In the genomic region with DNA sequence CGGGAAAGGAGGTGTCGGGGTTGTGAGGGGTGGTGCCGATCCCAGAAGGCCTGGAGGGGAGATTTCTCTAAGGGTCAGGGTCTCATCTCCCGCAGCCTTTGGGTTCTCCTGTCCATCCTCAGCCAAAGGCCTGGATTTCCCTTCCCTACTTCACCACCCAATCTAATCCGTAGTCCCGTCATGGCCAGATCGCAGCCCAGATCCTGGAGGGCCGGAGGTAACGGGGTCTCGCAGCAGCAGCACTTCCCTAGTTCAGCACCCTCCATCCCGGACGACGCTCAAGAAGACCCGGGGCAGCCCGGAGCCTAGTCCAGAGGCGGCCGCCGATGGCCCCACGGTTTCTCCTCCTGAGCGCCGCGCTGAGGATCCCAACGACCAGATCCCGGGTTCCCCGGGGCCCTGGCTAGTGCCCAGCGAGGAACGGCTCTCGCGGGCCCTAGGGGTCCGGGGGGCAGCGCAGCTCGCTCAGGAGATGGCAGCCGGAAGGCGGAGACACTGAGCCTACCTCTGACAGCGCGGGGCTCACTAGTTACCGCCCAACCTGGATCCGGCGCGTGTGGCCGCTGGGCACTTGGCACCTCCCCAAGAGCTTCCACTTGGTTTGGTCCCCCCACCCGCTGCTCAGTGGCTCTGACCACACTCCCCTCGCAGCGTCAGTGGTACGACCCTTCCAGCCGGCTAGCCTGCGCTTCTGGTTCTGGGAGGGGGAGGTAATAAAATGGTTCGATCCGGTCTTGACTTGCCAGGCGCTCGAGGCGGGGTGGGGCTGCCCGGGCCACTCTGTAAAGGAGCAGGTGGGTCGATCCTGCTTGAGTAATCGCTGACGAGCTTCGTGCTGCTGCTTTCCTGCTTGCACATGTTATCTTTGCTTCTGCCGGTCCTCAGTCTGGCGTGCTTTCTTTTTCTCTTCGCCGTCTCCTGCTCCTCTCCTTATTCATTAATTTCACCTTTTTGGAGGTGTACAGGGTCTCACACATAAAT, we compare ENCODE assay signal across 8 cellular contexts. TPM values are rescaled to one million over a fixed set of nuclear protein-coding genes. Genes with fewer than 3 reads are reported as not detected.
DNase-seq lines count a peak whose midpoint lies in the region; ATAC-seq and TF ChIP-seq lines count a peak whose summit lies in the region.

No MANE protein-coding gene starts in this region.

- TF ChIP-seq EP300 in gastroesophageal sphincter (IDR thresholded peaks at IDR 0.05), result no peak
- peak in 1 of 2 donors; percentile 63 for TF ChIP-seq EP300 in tibial nerve (IDR thresholded peaks at IDR 0.05)

- intact Hi-C loops in activated naive CD4-positive, alpha-beta T cell treated with anti-CD3 and anti-CD28 coated beads for 36 hours (cut with micrococcal nuclease), result loop anchor here (1.0 to 10.0 kb wide), 5 partner anchors 19 to 269 kb away; a partner anchor contains a TSS

- CTCF ChIA-PET in activated naive CD4-positive, alpha-beta T cell treated with anti-CD3 and anti-CD28 coated beads for 36 hours (lab: Charles Lee), result interaction anchor here (0.9 to 2.1 kb wide), 5 partner anchors 8 to 25 kb away, joined by 4 to 8 read pairs (median 6); no protein-coding TSS in a partner anchor

- H3K36me3 Mint-ChIP-seq in activated naive CD4-positive, alpha-beta T cell treated with anti-CD3 and anti-CD28 coated beads for 36 hours (ENCODE audit: low read depth), result no peaks in the 10 kb centered on the region

- H3K9me3 Mint-ChIP-seq in activated naive CD4-positive, alpha-beta T cell treated with anti-CD3 and anti-CD28 coated beads for 36 hours, result no peaks in the 10 kb centered on the region

- no peaks in the 10 kb centered on the region for H3K36me3 ChIP-seq in gastroesophageal sphincter
- no peaks in the 10 kb centered on the region for H3K36me3 ChIP-seq in tibial nerve

- TF ChIP-seq CTCF in gastroesophageal sphincter (IDR thresholded peaks at IDR 0.05), result peak in 2 of 4 experiments; percentile 18 to 58
- no peak for TF ChIP-seq CTCF in omental fat pad (IDR thresholded peaks at IDR 0.05)
- TF ChIP-seq CTCF in tibial nerve (IDR thresholded peaks at IDR 0.05), result peak; percentile 16 to 35 (median 21)

- TF ChIP-seq POLR2A in gastroesophageal sphincter (IDR thresholded peaks at IDR 0.05), result no peak
- TF ChIP-seq POLR2A in tibial nerve (IDR thresholded peaks at IDR 0.05), result peak in 1 of 2 donors; percentile 16

- ATAC-seq in GM18511 (IDR thresholded peaks at IDR 0.05; ENCODE audit: unreplicated experiment) (peak; percentile 43), gastroesophageal sphincter (peak; percentile 47), omental fat pad (ENCODE audit: low FRiP score) (peak; percentile 33), GM19452 (IDR thresholded peaks at IDR 0.05; ENCODE audit: unreplicated experiment) (no peak)

- H3K27ac Mint-ChIP-seq in activated naive CD4-positive, alpha-beta T cell treated with anti-CD3 and anti-CD28 coated beads for 36 hours, result peak overlapping the region; percentile 90

- H3K4me1 Mint-ChIP-seq in activated naive CD4-positive, alpha-beta T cell treated with anti-CD3 and anti-CD28 coated beads for 36 hours (ENCODE audit: low read depth), result peaks cover 31% of the 10 kb centered on the region

- WGBS in gastroesophageal sphincter (ENCODE audit: low coverage in 1 of 2), 2 donors, result 15 to 44% methylated on average over 3 to 12 of the region's 61 CpGs
- 24 to 54% methylated on average over 12 to 40 of the region's 61 CpGs for WGBS in tibial nerve, 2 donors

- H3K4me1 ChIP-seq in gastroesophageal sphincter (peaks cover 0 to 38% (median 0%) of the 10 kb centered on the region in 3 donors), tibial nerve (peaks cover 0 to 20% (median 0%) of the 10 kb centered on the region in 4 donors)

- no peaks in the 10 kb centered on the region for H3K27me3 ChIP-seq in gastroesophageal sphincter
- H3K27me3 ChIP-seq in tibial nerve, result no peaks in the 10 kb centered on the region

- peak overlapping the region; percentile 78 for H3K4me3 Mint-ChIP-seq in activated naive CD4-positive, alpha-beta T cell treated with anti-CD3 and anti-CD28 coated beads for 36 hours

- H3K9me3 ChIP-seq in gastroesophageal sphincter (no peaks in the 10 kb centered on the region), tibial nerve (no peaks in the 10 kb centered on the region)

- peak overlapping the region; percentile 42 to 51 for H3K4me3 ChIP-seq in gastroesophageal sphincter
- H3K4me3 ChIP-seq in tibial nerve, result peak overlapping the region; percentile 27 to 50 (median 41)

- H3K27ac ChIP-seq in gastroesophageal sphincter (peak overlapping the region; percentile 89 to 96 (median 92)), tibial nerve (peak overlapping the region; percentile 66 to 92 (median 89))

- DNase-seq in HT-29 (ENCODE audit: low spot score), result peak; percentile 97
- peak; percentile 82 to 84 for DNase-seq in SHP77 (lab: John Stamatoyannopoulos, UW)
- DNase-seq in activated naive CD4-positive, alpha-beta T cell treated with anti-CD3 and anti-CD28 coated beads for 36 hours, result peak; percentile 73
- DNase-seq in omental fat pad (ENCODE audit: low spot score), result no peak
- DNase-seq in tibial nerve (ENCODE audit: low spot score in 2 of 2), result peak; percentile 36 to 48

- no peaks in the 10 kb centered on the region for H3K27me3 Mint-ChIP-seq in activated naive CD4-positive, alpha-beta T cell treated with anti-CD3 and anti-CD28 coated beads for 36 hours (ENCODE audit: low read depth)

RNA-seq across cellular contexts. Expression of a gene that starts 3.6 kb away (rescaled TPM):
- total RNA-seq in HT-29 (2014; rRNA removed; shearing (Covaris generic)), result 12.6 and 13.6 TPM in 2 replicates
- total RNA-seq in activated naive CD4-positive, alpha-beta T cell treated with anti-CD3 and anti-CD28 coated beads for 36 hours, result under 1 TPM; 0.25 to 0.26 TPM
- total RNA-seq in gastroesophageal sphincter (1 to 10 TPM in 3 of 4 donors, under 1 TPM in 1; 0.69 to 4.6 (median 3.1) TPM), omental fat pad (1 to 10 TPM; 1.1 to 7.3 (median 3.3) TPM), tibial nerve (1 to 10 TPM; 1.7 to 8.1 (median 2.3) TPM)

RNA-seq across cellular contexts. Expression of a gene that starts 5.5 kb away (rescaled TPM):
- 27.3 and 28.1 TPM in 2 replicates for total RNA-seq in HT-29 (2014; rRNA removed; shearing (Covaris generic))
- total RNA-seq in activated naive CD4-positive, alpha-beta T cell treated with anti-CD3 and anti-CD28 coated beads for 36 hours, result 100 to 1,000 TPM; 143 to 145 TPM
- total RNA-seq in gastroesophageal sphincter (10 to 100 TPM; 57.9 to 78.7 (median 67.9) TPM), omental fat pad (10 to 100 TPM; 26.3 to 48.0 (median 38.3) TPM), tibial nerve (10 to 100 TPM; 22.0 to 34.7 (median 31.5) TPM)

RNA-seq across cellular contexts. Expression of a gene that starts 20.0 kb away (rescaled TPM):
- total RNA-seq in HT-29 (2014; rRNA removed; shearing (Covaris generic)), result 19.0 and 22.3 TPM in 2 replicates
- 1 to 10 TPM; 9.2 to 9.3 TPM for total RNA-seq in activated naive CD4-positive, alpha-beta T cell treated with anti-CD3 and anti-CD28 coated beads for 36 hours
- total RNA-seq in gastroesophageal sphincter (10 to 100 TPM in 2 of 4 donors, 1 to 10 TPM in 2; 6.2 to 15.9 (median 9.6) TPM), omental fat pad (10 to 100 TPM in 2 of 4 donors, 1 to 10 TPM in 2; 5.1 to 28.1 (median 11.9) TPM), tibial nerve (10 to 100 TPM; 18.2 to 32.4 (median 24.4) TPM)

RNA-seq across cellular contexts. Expression of a gene that starts 33.8 kb away (rescaled TPM):
- total RNA-seq in HT-29 (2014; rRNA removed; shearing (Covaris generic)), result 0.61 and 1.1 TPM in 2 replicates
- 1 to 10 TPM; 2.5 to 2.6 TPM for total RNA-seq in activated naive CD4-positive, alpha-beta T cell treated with anti-CD3 and anti-CD28 coated beads for 36 hours
- total RNA-seq in gastroesophageal sphincter (10 to 100 TPM in 1 of 4 donors, 1 to 10 TPM in 3; 2.9 to 10.5 (median 5.4) TPM), omental fat pad (1 to 10 TPM in 3 of 4 donors, under 1 TPM in 1; 0.46 to 3.3 (median 2.2) TPM), tibial nerve (1 to 10 TPM; 3.1 to 9.9 (median 7.7) TPM)

RNA-seq across cellular contexts. Expression of a gene that starts 42.7 kb away (rescaled TPM):
- 39.4 and 41.6 TPM in 2 replicates for total RNA-seq in HT-29 (2014; rRNA removed; shearing (Covaris generic))
- 10 to 100 TPM; 18.6 to 19.9 TPM for total RNA-seq in activated naive CD4-positive, alpha-beta T cell treated with anti-CD3 and anti-CD28 coated beads for 36 hours
- total RNA-seq in gastroesophageal sphincter (10 to 100 TPM; 28.2 to 34.1 (median 31.5) TPM), omental fat pad (10 to 100 TPM; 16.0 to 30.9 (median 19.6) TPM), tibial nerve (10 to 100 TPM; 28.8 to 38.8 (median 36.1) TPM)

Comparison
In these comparisons a context has a peak if more than half of its experiments do, and no peak if none do; other contexts are left out.
1. CTCF ChIP-seq: peak in tibial nerve (5 of 5); none in omental fat pad (0 of 3).